ENCODE assay signal across 15 cellular contexts in the genomic region with DNA sequence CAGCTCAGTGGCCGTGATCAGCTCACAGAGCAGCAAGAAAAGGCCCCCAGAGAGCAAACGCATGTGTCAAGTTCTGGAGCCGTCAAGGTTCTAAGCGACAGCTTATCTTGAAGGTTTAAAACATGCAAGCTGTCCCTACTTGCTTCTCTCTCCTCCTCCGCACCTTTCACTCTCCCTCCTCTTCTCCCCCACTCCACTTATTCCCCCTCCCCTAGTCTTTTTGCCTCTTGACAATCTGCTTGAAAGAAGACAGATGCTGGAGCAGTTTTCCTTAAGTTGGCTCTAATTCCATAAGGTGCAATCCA.
DNase-seq lines count a peak whose midpoint lies in the region; ATAC-seq and TF ChIP-seq lines count a peak whose summit lies in the region.
"Had no signal": no experiment of that assay in that cellular context is flagged by ENCODE, and none has a peak within 500 bp of the region (broad histone marks: within the 10 kb centered on the region; RNA-seq: fewer than 3 reads in every experiment).

No MANE protein-coding gene starts in this region.

- H3K36me3 ChIP-seq in BLaER1 treated with 17β-estradiol and CSF1 and Interleukin-3, amounts not matched to agents 10 nM and 100 nM: no peaks in the 10 kb centered on the region
- no peaks in the 10 kb centered on the region for H3K36me3 ChIP-seq in neuronal stem cell (replicated peaks in 1 of 2; ENCODE audit: control insufficient read depth in 2 of 2, insufficient read depth in 2 of 2, low read length in 2 of 2)
- no peaks in the 10 kb centered on the region for H3K36me3 ChIP-seq in prostate gland
- H3K36me3 ChIP-seq: SJSA1 had no signal

- TF ChIP-seq CTCF in activated B cell treated with CpG ODN at 0.5 μM for 24 hours (IDR thresholded peaks at IDR 0.05) (no peak), prostate gland (IDR thresholded peaks at IDR 0.05) (no peak)

- peak; percentile 65 for ATAC-seq in activated B cell treated with CpG ODN at 0.5 μM for 24 hours (ENCODE audit: low read depth)
- ATAC-seq in HG03039 (IDR thresholded peaks at IDR 0.05; ENCODE audit: unreplicated experiment): no peak
- ATAC-seq in activated T-helper 17 cell treated with anti-CD3 and anti-CD28 coated beads, Interleukin-2, amount 50 U/mL, for 72 hours (replicated peaks): no peak
- ATAC-seq: GM23338, PC-3 had no signal

- peaks cover 0 to 26% (median 13%) of the 10 kb centered on the region in 10 experiments; a peak in 14 of 20 replicates for H3K4me1 ChIP-seq in BLaER1 treated with 17β-estradiol and CSF1 and Interleukin-3, amounts not matched to agents 10 nM and 100 nM
- no peaks in the 10 kb centered on the region for H3K4me1 ChIP-seq in neuronal stem cell (ENCODE audit: control insufficient read depth in 2 of 2, insufficient read depth in 1 of 2, low read depth in 1 of 2, low read length in 2 of 2)
- H3K4me1 ChIP-seq in prostate gland (replicated peaks): no peaks in the 10 kb centered on the region
- H3K4me1 ChIP-seq: SJSA1 had no signal

- peak overlapping the region in 1 of 10 experiments; percentile 7; a peak in 1 of 20 replicates for H3K4me3 ChIP-seq in BLaER1 treated with 17β-estradiol and CSF1 and Interleukin-3, amounts not matched to agents 10 nM and 100 nM
- H3K4me3 ChIP-seq in neuronal stem cell (ENCODE audit: low read length in 2 of 2) (no peak overlapping the region), prostate gland (no peak overlapping the region)
- H3K4me3 ChIP-seq: GM23338, SJSA1 had no signal

- no peak overlapping the region for H4K8ac ChIP-seq in neuronal stem cell (ENCODE audit: low read depth, low read length)

- 100% methylated on average over 1 of the region's 5 CpGs; no CpG with 5 or more reads in 1 of the 2 donors for WGBS in neuronal stem cell (ENCODE audit: extremely low coverage in 2 of 2, insufficient read length in 2 of 2, insufficient replicate concordance in 1 of 2), 2 donors
- WGBS in prostate gland: 22% methylated on average over 5 of the region's 5 CpGs

- no peak overlapping the region for H3K18ac ChIP-seq in neuronal stem cell (ENCODE audit: low read length)

- peaks cover 0 to 2% (median 0%) of the 10 kb centered on the region in 3 donors for H3K9me3 Mint-ChIP-seq in IgD-negative memory B cell
- H3K9me3 Mint-ChIP-seq in activated B cell treated with CpG ODN at 0.5 μM for 24 hours: no peaks in the 10 kb centered on the region
- no peaks in the 10 kb centered on the region for H3K9me3 Mint-ChIP-seq in activated T-helper 17 cell treated with anti-CD3 and anti-CD28 coated beads, Interleukin-2, amount 50 U/mL, for 72 hours
- H3K9me3 Mint-ChIP-seq: GM23338 had no signal

- CTCF ChIA-PET in activated B cell treated with CpG ODN at 0.5 μM for 24 hours (lab: Charles Lee): interaction anchor here (0.6 to 0.8 kb wide), 2 partner anchors 119 to 261 kb away, joined by 3 read pairs; a partner anchor contains a TSS

- H2AFZ ChIP-seq in neuronal stem cell (ENCODE audit: low read length): peak overlapping the region; percentile 17

- no peak overlapping the region for H3K4ac ChIP-seq in neuronal stem cell (ENCODE audit: low read length)

- H3K9me3 ChIP-seq in BLaER1 treated with 17β-estradiol and CSF1 and Interleukin-3, amounts not matched to agents 10 nM and 100 nM (replicated peaks in 1 of 11): no peaks in the 10 kb centered on the region
- no peaks in the 10 kb centered on the region for H3K9me3 ChIP-seq in neuronal stem cell (replicated peaks in 1 of 2; ENCODE audit: control insufficient read depth in 2 of 2, insufficient read depth in 1 of 2, low read depth in 1 of 2, low read length in 2 of 2)
- H3K9me3 ChIP-seq in prostate gland: no peaks in the 10 kb centered on the region
- H3K9me3 ChIP-seq: SJSA1 had no signal

- H3K27ac Mint-ChIP-seq in IgD-negative memory B cell (no peak overlapping the region), activated B cell treated with CpG ODN at 0.5 μM for 24 hours (no peak overlapping the region)
- H3K27ac Mint-ChIP-seq in activated T-helper 17 cell treated with anti-CD3 and anti-CD28 coated beads, Interleukin-2, amount 50 U/mL, for 72 hours: no peak overlapping the region
- H3K27ac Mint-ChIP-seq: GM23338 had no signal

- no peak overlapping the region for H2AK5ac ChIP-seq in neuronal stem cell (ENCODE audit: low read depth, low read length)

- H3K9ac ChIP-seq in BLaER1 treated with 17β-estradiol and CSF1 and Interleukin-3, amounts not matched to agents 10 nM and 100 nM: no peak overlapping the region
- no peak overlapping the region for H3K9ac ChIP-seq in neuronal stem cell (ENCODE audit: low read depth, low read length, poor library complexity)

- H3K79me1 ChIP-seq in neuronal stem cell (ENCODE audit: low read depth, low read length): no peaks in the 10 kb centered on the region

- no peak overlapping the region for H3K14ac ChIP-seq in neuronal stem cell (ENCODE audit: low read length)

- TF ChIP-seq POLR2A in prostate gland (IDR thresholded peaks at IDR 0.05): no peak

- no peak overlapping the region for H4K91ac ChIP-seq in neuronal stem cell (ENCODE audit: low read depth, low read length, poor library complexity)

- H3K4me1 Mint-ChIP-seq in IgD-negative memory B cell (peaks cover 4 to 29% (median 20%) of the 10 kb centered on the region in 3 donors), activated B cell treated with CpG ODN at 0.5 μM for 24 hours (peaks cover 10% of the 10 kb centered on the region)
- no peaks in the 10 kb centered on the region for H3K4me1 Mint-ChIP-seq in activated T-helper 17 cell treated with anti-CD3 and anti-CD28 coated beads, Interleukin-2, amount 50 U/mL, for 72 hours
- H3K4me1 Mint-ChIP-seq: GM23338 had no signal

- H2BK120ac ChIP-seq in neuronal stem cell (ENCODE audit: low read depth, low read length): no peak overlapping the region

- no peak overlapping the region for H2BK15ac ChIP-seq in neuronal stem cell (ENCODE audit: low read length)

- H4K20me1 ChIP-seq in BLaER1 treated with 17β-estradiol and CSF1 and Interleukin-3, amounts not matched to agents 10 nM and 100 nM: no peaks in the 10 kb centered on the region; a peak in 1 of 22 replicates

- no peak overlapping the region for H2BK5ac ChIP-seq in neuronal stem cell (ENCODE audit: low read length)

- H3K27me3 ChIP-seq in BLaER1 treated with 17β-estradiol and CSF1 and Interleukin-3, amounts not matched to agents 10 nM and 100 nM: no peaks in the 10 kb centered on the region
- peaks cover 0 to 4% (median 0%) of the 10 kb centered on the region in 3 experiments for H3K27me3 ChIP-seq in neuronal stem cell (ENCODE audit: control insufficient read depth in 3 of 3, insufficient read depth in 3 of 3, low read depth in 1 of 3, low read length in 3 of 3)
- peaks cover 7% of the 10 kb centered on the region for H3K27me3 ChIP-seq in prostate gland (replicated peaks; ENCODE audit: insufficient read depth)
- H3K27me3 ChIP-seq: SJSA1 had no signal

- H3K23ac ChIP-seq in neuronal stem cell (ENCODE audit: low read depth, low read length, poor library complexity): no peak overlapping the region

- intact Hi-C loops in activated B cell treated with CpG ODN at 0.5 μM for 24 hours (cut with micrococcal nuclease) (no loop called here), prostate gland (cut with DNase I) (no loop called here)

- POLR2A ChIA-PET in activated B cell treated with CpG ODN at 0.5 μM for 24 hours (lab: Charles Lee): interaction anchor here (0.7 kb wide), 1 partner anchor 65 kb away, joined by 5 read pairs; no protein-coding TSS in a partner anchor

- H2BK12ac ChIP-seq in neuronal stem cell (ENCODE audit: low read length): no peak overlapping the region

- H3K4me2 ChIP-seq in BLaER1 treated with 17β-estradiol and CSF1 and Interleukin-3, amounts not matched to agents 10 nM and 100 nM: peak overlapping the region in 9 of 11 experiments; percentile 35 to 81 (median 65); a peak in 17 of 22 replicates
- H3K4me2 ChIP-seq in neuronal stem cell (ENCODE audit: insufficient read depth, low read length, poor library complexity, severe bottlenecking): no peak overlapping the region
- H3K4me2 ChIP-seq: GM23338 had no signal

- DNase-seq in activated B cell treated with CpG ODN at 0.5 μM for 24 hours (no peak), neuronal stem cell (ENCODE audit: low spot score) (no peak), prostate gland (ENCODE audit: low spot score) (no peak), HCEC 1CT (no peak)
- DNase-seq: DMS 273 treated with DMSO at 0.1 percent for 48 hours; NCI-H1436; NCI-H2081; NK-92 treated with Interleukin-12 subunit alpha and Interleukin-12 subunit beta, amount 100 ng/mL, for 24 hours; PC-3 had no signal

- H3K4me3 Mint-ChIP-seq in IgD-negative memory B cell (peak overlapping the region in 3 of 4 donors; percentile 39 to 81 (median 72)), activated B cell treated with CpG ODN at 0.5 μM for 24 hours (peak overlapping the region; percentile 11)
- no peak overlapping the region for H3K4me3 Mint-ChIP-seq in activated T-helper 17 cell treated with anti-CD3 and anti-CD28 coated beads, Interleukin-2, amount 50 U/mL, for 72 hours
- H3K4me3 Mint-ChIP-seq: GM23338 had no signal

- H3K27ac ChIP-seq in BLaER1 treated with 17β-estradiol and CSF1 and Interleukin-3, amounts not matched to agents 10 nM and 100 nM: no peak overlapping the region
- H3K27ac ChIP-seq in neuronal stem cell (replicated peaks; ENCODE audit: low read length): no peak overlapping the region
- no peak overlapping the region for H3K27ac ChIP-seq in prostate gland
- H3K27ac ChIP-seq: SJSA1 had no signal

- H3K36me3 Mint-ChIP-seq in IgD-negative memory B cell (peaks cover 1% of the 10 kb centered on the region), activated B cell treated with CpG ODN at 0.5 μM for 24 hours (ENCODE audit: low read depth) (no peaks in the 10 kb centered on the region)
- H3K36me3 Mint-ChIP-seq in activated T-helper 17 cell treated with anti-CD3 and anti-CD28 coated beads, Interleukin-2, amount 50 U/mL, for 72 hours (ENCODE audit: low read depth): no peaks in the 10 kb centered on the region

- H3K27me3 Mint-ChIP-seq in IgD-negative memory B cell (peaks cover 7% of the 10 kb centered on the region), activated B cell treated with CpG ODN at 0.5 μM for 24 hours (peaks cover 5% of the 10 kb centered on the region)
- H3K27me3 Mint-ChIP-seq in activated T-helper 17 cell treated with anti-CD3 and anti-CD28 coated beads, Interleukin-2, amount 50 U/mL, for 72 hours: peaks cover 8% of the 10 kb centered on the region
